Comparison of ENCODE assay signal across 10 cellular contexts in the genomic region with DNA sequence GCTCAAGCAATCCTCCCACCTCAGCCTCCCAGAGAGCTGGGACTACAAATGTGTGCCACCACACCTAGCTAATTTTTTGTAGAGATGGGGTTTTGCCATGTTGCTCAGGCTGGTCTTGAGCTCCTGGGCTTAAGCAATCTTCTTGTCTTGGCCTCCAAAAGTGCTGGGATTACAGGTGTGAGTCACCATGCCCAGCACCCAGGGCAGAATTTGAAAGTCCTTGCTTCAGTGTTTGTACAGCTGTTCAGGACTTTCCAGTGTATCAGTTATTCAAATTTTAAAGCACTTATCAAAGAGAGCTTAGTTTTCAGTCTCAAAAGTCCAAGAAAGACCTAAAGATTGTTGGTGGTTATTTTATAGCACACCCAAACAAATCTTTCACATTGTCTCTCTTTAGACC. TPM values are rescaled to one million over a fixed set of nuclear protein-coding genes. Genes with fewer than 3 reads are reported as not detected.
DNase-seq lines count a peak whose midpoint lies in the region; ATAC-seq and TF ChIP-seq lines count a peak whose summit lies in the region.
"Had no signal": no experiment of that assay in that cellular context is flagged by ENCODE, and none has a peak within 500 bp of the region (broad histone marks: within the 10 kb centered on the region; RNA-seq: fewer than 3 reads in every experiment).

No MANE protein-coding gene starts in this region.

- no peak overlapping the region for H3K4me3 Mint-ChIP-seq in activated naive CD4-positive, alpha-beta T cell treated with anti-CD3 and anti-CD28 coated beads, Interleukin-2, amount 10 ng/mL, durations not matched to agents 7 days and 5 days
- H3K4me3 Mint-ChIP-seq: brain had no signal

- H3K4me1 ChIP-seq in upper lobe of right lung (peaks cover 6% of the 10 kb centered on the region), psoas muscle (no peaks in the 10 kb centered on the region)

- peaks cover 2% of the 10 kb centered on the region for H3K9me3 Mint-ChIP-seq in activated naive CD4-positive, alpha-beta T cell treated with anti-CD3 and anti-CD28 coated beads, Interleukin-2, amount 10 ng/mL, durations not matched to agents 7 days and 5 days

- H3K9me3 ChIP-seq in upper lobe of right lung (no peaks in the 10 kb centered on the region), psoas muscle (no peaks in the 10 kb centered on the region)

- H3K36me3 Mint-ChIP-seq in activated naive CD4-positive, alpha-beta T cell treated with anti-CD3 and anti-CD28 coated beads, Interleukin-2, amount 10 ng/mL, durations not matched to agents 7 days and 5 days, result peaks cover 3% of the 10 kb centered on the region
- H3K36me3 Mint-ChIP-seq: brain had no signal

- intact Hi-C loops in upper lobe of right lung (cut with DNase I), result no loop called here
- intact Hi-C loops in psoas muscle (cut with DNase I), result no loop called here

- TF ChIP-seq CTCF in upper lobe of right lung (IDR thresholded peaks at IDR 0.05), result no peak
- TF ChIP-seq CTCF in GM10248 (IDR thresholded peaks at IDR 0.05; ENCODE audit: control extremely low read depth, extremely low read depth, low read depth, missing control alignments), result no peak
- no peak for TF ChIP-seq CTCF in psoas muscle (IDR thresholded peaks at IDR 0.05)

- DNase-seq in activated naive CD4-positive, alpha-beta T cell treated with anti-CD3 and anti-CD28 coated beads, Interleukin-2, amount 10 ng/mL, durations not matched to agents 7 days and 5 days, result no peak
- no peak for DNase-seq in activated naive CD4-positive, alpha-beta T cell treated with Interleukin-2 at 50 U/mL for 16 hours
- DNase-seq in M059J (ENCODE audit: low read depth) (peak; percentile 57), upper lobe of right lung (no peak), GM10248 (ENCODE audit: extremely low spot score) (no peak), psoas muscle (no peak)
- no peak for DNase-seq in activated effector memory CD4-positive, alpha-beta T cell treated with anti-CD3 and anti-CD28 coated beads, Interleukin-2, amount 50 U/mL, for 16 hours
- DNase-seq: OCI-M1 had no signal

- no peaks in the 10 kb centered on the region for H3K27me3 ChIP-seq in upper lobe of right lung
- H3K27me3 ChIP-seq in psoas muscle (ENCODE audit: insufficient read depth in 3 of 3, low read length in 2 of 3), result no peaks in the 10 kb centered on the region

- H3K27me3 Mint-ChIP-seq in activated naive CD4-positive, alpha-beta T cell treated with anti-CD3 and anti-CD28 coated beads, Interleukin-2, amount 10 ng/mL, durations not matched to agents 7 days and 5 days, result no peaks in the 10 kb centered on the region
- H3K27me3 Mint-ChIP-seq: brain had no signal

- H3K27ac ChIP-seq in upper lobe of right lung, result no peak overlapping the region
- no peak overlapping the region for H3K27ac ChIP-seq in psoas muscle

- peaks cover 26% of the 10 kb centered on the region for H3K4me1 Mint-ChIP-seq in activated naive CD4-positive, alpha-beta T cell treated with anti-CD3 and anti-CD28 coated beads, Interleukin-2, amount 10 ng/mL, durations not matched to agents 7 days and 5 days

- ATAC-seq in esophagus mucosa (peak; percentile 58), upper lobe of right lung (peak; percentile 59), psoas muscle (no peak)

- CTCF ChIA-PET in activated naive CD4-positive, alpha-beta T cell treated with anti-CD3 and anti-CD28 coated beads, Interleukin-2, amount 10 ng/mL, durations not matched to agents 7 days and 5 days (lab: Charles Lee), result interaction anchor here (0.9 to 2.2 kb wide), 2 partner anchors 11 to 268 kb away, joined by 3 to 7 read pairs; no protein-coding TSS in a partner anchor
- CTCF ChIA-PET in GM10248 (lab: Yijun Ruan, JAX), result interaction anchor here (1.2 to 4.4 kb wide), 6 partner anchors 11 to 425 kb away, joined by 3 to 24 read pairs (median 5); no protein-coding TSS in a partner anchor

- H3K27ac Mint-ChIP-seq in activated naive CD4-positive, alpha-beta T cell treated with anti-CD3 and anti-CD28 coated beads, Interleukin-2, amount 10 ng/mL, durations not matched to agents 7 days and 5 days, result peak overlapping the region; percentile 66

- H3K4me3 ChIP-seq in upper lobe of right lung, result no peak overlapping the region
- H3K4me3 ChIP-seq in psoas muscle, result no peak overlapping the region

- H3K36me3 ChIP-seq in upper lobe of right lung, result no peaks in the 10 kb centered on the region
- no peaks in the 10 kb centered on the region for H3K36me3 ChIP-seq in psoas muscle (ENCODE audit: insufficient read depth in 1 of 2, low read depth in 1 of 2)

- POLR2A ChIA-PET in GM10248 (lab: Yijun Ruan, JAX), result no interaction called here

RNA-seq across cellular contexts. Expression of a gene that starts 43.6 kb away (rescaled TPM):
- 16.9 and 19.5 TPM in 2 replicates for total RNA-seq in M059J (2014; rRNA removed; shearing (Covaris generic))
- total RNA-seq in esophagus mucosa (12.6 TPM), upper lobe of right lung (27.0 TPM), psoas muscle (1 to 10 TPM; 7.2 to 9.9 (median 8.8) TPM)
- polyA plus RNA-seq in psoas muscle, result 1 to 10 TPM; 5.1 to 8.2 (median 6.3) TPM

Comparison
In these comparisons a context has a peak if more than half of its experiments do, and no peak if none do; other contexts are left out.
1. ATAC-seq: peak in esophagus mucosa (single experiment) and upper lobe of right lung (single experiment); none in psoas muscle (0 of 4).